Comparison of ENCODE assay signal across 8 cellular contexts in the genomic region with DNA sequence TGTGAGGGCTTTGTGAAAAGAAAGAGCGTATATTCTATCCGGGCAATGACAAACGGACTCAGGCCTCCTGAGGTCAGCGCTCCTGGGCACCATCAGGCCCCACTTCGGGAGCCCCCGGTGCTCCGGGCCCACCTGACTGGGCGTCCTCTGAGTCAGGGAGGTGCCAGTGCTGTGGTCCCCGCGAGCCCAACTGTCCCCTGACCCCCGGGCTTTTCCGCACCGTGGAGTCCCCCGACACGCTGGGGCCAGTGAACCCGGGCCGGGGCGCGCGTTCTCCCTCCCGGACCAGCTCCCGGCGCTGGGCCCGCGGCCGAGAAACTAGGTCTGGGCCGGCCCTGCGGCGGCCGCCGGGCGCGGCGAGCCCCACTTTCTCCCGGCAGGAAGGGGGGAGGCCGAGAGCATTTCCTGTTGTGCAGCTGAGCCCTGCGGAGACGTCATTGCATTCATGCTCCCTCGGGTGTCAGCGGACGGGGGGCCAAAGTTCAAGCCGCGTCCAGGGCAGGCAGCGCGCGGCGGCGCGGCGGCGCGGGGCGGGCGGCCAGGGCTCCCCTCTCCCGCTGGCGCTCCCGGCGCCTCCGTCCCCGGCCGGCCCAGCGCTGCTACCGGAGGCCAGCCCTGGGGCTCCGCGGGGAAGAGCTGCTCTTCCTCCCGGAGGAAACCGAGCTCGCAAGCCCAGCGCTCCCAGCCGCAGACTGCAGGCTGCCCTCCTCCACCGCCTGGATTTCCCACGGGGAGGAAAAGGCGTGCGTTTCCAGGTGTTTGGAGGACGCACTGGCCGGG. TPM values are rescaled to one million over a fixed set of nuclear protein-coding genes. Genes with fewer than 3 reads are reported as not detected.
DNase-seq lines count a peak whose midpoint lies in the region; ATAC-seq, FAIRE-seq and TF ChIP-seq lines count a peak whose summit lies in the region.

No MANE protein-coding gene starts in this region.

- peaks cover 68% of the 10 kb centered on the region for H3K79me2 ChIP-seq in OCI-LY7 (ENCODE audit: insufficient read depth, low read depth, low read length)

- no peaks in the 10 kb centered on the region for H3K27me3 Mint-ChIP-seq in natural killer cell (ENCODE audit: low read depth in 2 of 2)

- H3K27ac Mint-ChIP-seq in natural killer cell, result peak overlapping the region; percentile 94 to 95

- H3K4me1 Mint-ChIP-seq in natural killer cell, result peaks cover 34% of the 10 kb centered on the region in 2 donors

- intact Hi-C loops in OCI-LY7 (cut with micrococcal nuclease; ENCODE audit: unreplicated experiment) (loop anchor here (1.0 to 2.0 kb wide), 2 partner anchors 18 to 70 kb away; no protein-coding TSS in a partner anchor), natural killer cell (cut with micrococcal nuclease) (loop anchor here (1.0 kb wide), 1 partner anchor 11 kb away; no protein-coding TSS in a partner anchor)

- peak overlapping the region; percentile 89 to 99 for H3K27ac ChIP-seq in A549
- peak overlapping the region; percentile 58 for H3K27ac ChIP-seq in OCI-LY7 (ENCODE audit: low read depth, low read length, poor library complexity, severe bottlenecking)
- H3K27ac ChIP-seq in substantia nigra (ENCODE audit: low read depth, low read length, poor library complexity, severe bottlenecking), result peak overlapping the region; percentile 95

- TF ChIP-seq RAD21 in A549 (conservative IDR thresholded peaks at IDR 0.05 in 1 of 2, IDR thresholded peaks at IDR 0.05 in 1 of 2), result no peak

- peak; percentile 19; the same call in 1 of the 2 replicates for TF ChIP-seq POLR2A in A549 (IDR thresholded peaks at IDR 0.05; ENCODE audit: low read length)

- peaks cover 17% of the 10 kb centered on the region; the same call in 1 of the 2 replicates for H3K36me3 ChIP-seq in OCI-LY7 (ENCODE audit: insufficient read depth, low read length)

- DNase-seq in A549 (ENCODE audit: low read depth in 1 of 2, low spot score in 1 of 2), result peak; percentile 58 to 74
- peak; percentile 84 for DNase-seq in OCI-LY7 (ENCODE audit: low spot score)
- peak; percentile 88 for DNase-seq in activated effector memory CD4-positive, alpha-beta T cell treated with anti-CD3 and anti-CD28 coated beads, Interleukin-2, amount 50 U/mL, for 16 hours
- DNase-seq in fibroblast of pulmonary artery (ENCODE audit: low read depth), result peak; percentile 95
- DNase-seq in natural killer cell, result peak; percentile 76
- peak; percentile 22 to 91 (median 77) for DNase-seq in substantia nigra (lab: John Stamatoyannopoulos, UW)

- BruUV-seq in OCI-LY7 (replicated peaks; lab: Mats Ljungman, UMichigan), result no TSS peak

- peak overlapping the region; percentile 95 for H3K4me3 Mint-ChIP-seq in natural killer cell

- CTCF ChIA-PET in A549 (lab: Yijun Ruan, JAX) (interaction anchor here (1.2 to 1.6 kb wide), 3 partner anchors 229 to 452 kb away, joined by 3 to 4 read pairs (median 3); no protein-coding TSS in a partner anchor), OCI-LY7 (lab: Charles Lee; ENCODE audit: unreplicated experiment) (no interaction called here)

- POLR2A ChIA-PET in A549 (lab: Yijun Ruan, JAX) (interaction anchor here (0.9 kb wide), 1 partner anchor 17 kb away, joined by 4 read pairs; no protein-coding TSS in a partner anchor), OCI-LY7 (lab: Charles Lee) (interaction anchor here (0.9 to 2.6 kb wide), 6 partner anchors 8 to 17 kb away, joined by 3 to 15 read pairs (median 4); no protein-coding TSS in a partner anchor)

- no peak for TF ChIP-seq EP300 in A549 (IDR thresholded peaks at IDR 0.05)

- H3K4me2 ChIP-seq in A549 (peak overlapping the region; percentile 87), OCI-LY7 (ENCODE audit: low read length) (peak overlapping the region; percentile 100)

- H3K9me3 ChIP-seq in A549 (no peaks in the 10 kb centered on the region), OCI-LY7 (ENCODE audit: low read length) (no peaks in the 10 kb centered on the region)

- no peaks in the 10 kb centered on the region for H3K9me3 Mint-ChIP-seq in natural killer cell

- no peaks in the 10 kb centered on the region for H3K36me3 Mint-ChIP-seq in natural killer cell

- 15% methylated on average over 10 of the region's 76 CpGs for WGBS in A549 (ENCODE audit: missing lambda C conversion rate)

- H4K20me1 ChIP-seq in OCI-LY7 (ENCODE audit: insufficient read depth, low read length), result peaks cover 26% of the 10 kb centered on the region

- TF ChIP-seq CTCF in A549 (IDR thresholded peaks at IDR 0.05), result no peak
- TF ChIP-seq CTCF in OCI-LY7 (conservative IDR thresholded peaks at IDR 0.05; ENCODE audit: low read length), result no peak
- no peak for TF ChIP-seq CTCF in fibroblast of pulmonary artery (IDR thresholded peaks at IDR 0.05; ENCODE audit: low read length, missing control alignments)
- TF ChIP-seq CTCF in natural killer cell (IDR thresholded peaks at IDR 0.05), result no peak

- no peaks in the 10 kb centered on the region for H3K9me2 ChIP-seq in OCI-LY7 (ENCODE audit: insufficient read depth, low read length)

- ATAC-seq in A549 (peak; percentile 93 to 94), GM18519 (IDR thresholded peaks at IDR 0.05; ENCODE audit: low FRiP score, unreplicated experiment) (peak; percentile 74), HG02973 (IDR thresholded peaks at IDR 0.05; ENCODE audit: unreplicated experiment) (peak; percentile 88), natural killer cell (peak; percentile 83 to 93 (median 89))

- H3K4me1 ChIP-seq in A549 (peaks cover 20% of the 10 kb centered on the region), OCI-LY7 (ENCODE audit: insufficient read depth, low read length, poor library complexity, severe bottlenecking) (peaks cover 53% of the 10 kb centered on the region)

- H2AFZ ChIP-seq in OCI-LY7 (ENCODE audit: low read length), result peak overlapping the region; percentile 70

- no peak for FAIRE-seq in A549 (lab: Jason Lieb, UNC)

- H3K4me3 ChIP-seq in A549 (peak overlapping the region; percentile 68), OCI-LY7 (ENCODE audit: low read depth, low read length, poor library complexity, severe bottlenecking) (peak overlapping the region; percentile 84), fibroblast of pulmonary artery (replicated peaks; ENCODE audit: low read depth, low read length) (peak overlapping the region; percentile 55)

TF ChIP-seq in A549, 52 proteins besides CTCF, POLR2A, EP300 and RAD21:
- TF ChIP-seq PHF8 (IDR thresholded peaks at IDR 0.05; ENCODE audit: borderline replicate concordance, low read depth) (peak; percentile 34; the same call in 1 of the 2 replicates), NPAS2 (CRISPR knock-in tag; IDR thresholded peaks at IDR 0.05; ENCODE audit: borderline replicate concordance) (no peak), RCOR1 (IDR thresholded peaks at IDR 0.05; ENCODE audit: low read depth, low read length) (no peak), EHMT2 (IDR thresholded peaks at IDR 0.05; ENCODE audit: low read depth) (no peak), ZFP36 (IDR thresholded peaks at IDR 0.05; ENCODE audit: borderline replicate concordance, partially characterized antibody) (no peak), JUN (IDR thresholded peaks at IDR 0.05) (peak in 1 of 2 experiments; percentile 68; a peak in 3 of 5 replicates)
- TF ChIP-seq, protein P1, sequence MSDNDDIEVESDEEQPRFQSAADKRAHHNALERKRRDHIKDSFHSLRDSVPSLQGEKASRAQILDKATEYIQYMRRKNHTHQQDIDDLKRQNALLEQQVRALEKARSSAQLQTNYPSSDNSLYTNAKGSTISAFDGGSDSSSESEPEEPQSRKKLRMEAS (IDR thresholded peaks at IDR 0.05), result 0 out of 2 replicates have a peak, but pooled peaks have one; percentile 25
- TF ChIP-seq, protein P2, sequence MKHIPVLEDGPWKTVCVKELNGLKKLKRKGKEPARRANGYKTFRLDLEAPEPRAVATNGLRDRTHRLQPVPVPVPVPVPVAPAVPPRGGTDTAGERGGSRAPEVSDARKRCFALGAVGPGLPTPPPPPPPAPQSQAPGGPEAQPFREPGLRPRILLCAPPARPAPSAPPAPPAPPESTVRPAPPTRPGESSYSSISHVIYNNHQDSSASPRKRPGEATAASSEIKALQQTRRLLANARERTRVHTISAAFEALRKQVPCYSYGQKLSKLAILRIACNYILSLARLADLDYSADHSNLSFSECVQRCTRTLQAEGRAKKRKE (CRISPR knock-in tag; IDR thresholded peaks at IDR 0.05; ENCODE audit: low read depth), result no peak

RNA-seq across cellular contexts. Expression of a gene that starts 18.3 kb away (rescaled TPM):
- polyA plus RNA-seq in A549 (2011; rRNA removed) (2.6 and 5.1 TPM in 2 replicates), A549 (2017; fragmentation: RNase III; extraction: RNeasy Plus Mini Kit Qiagen cat#74134 plus additional on column Dnase treatment) (1.8 to 2.3 TPM (median 2.2 TPM) in 3 replicates)
- polyA plus RNA-seq in A549 (2012; cell fraction: cytosol; rRNA removed), result 0.54 and 0.78 TPM in 2 replicates
- 0.94 and 1.3 TPM in 2 replicates for polyA plus RNA-seq in A549 (2012; cell fraction: nucleus; rRNA removed)
- 7.3 and 7.7 TPM in 2 replicates for polyA minus RNA-seq in A549 (2011; rRNA and poly(A)+ RNA removed)
- total RNA-seq in OCI-LY7 (2014; rRNA removed; shearing (Covaris generic)), result 16.9 and 24.6 TPM in 2 replicates
- total RNA-seq in OCI-LY7 (2022) (18.8 and 21.9 TPM in 2 replicates), natural killer cell (10 to 100 TPM; 14.6 to 21.6 (median 18.7) TPM)

Comparison
In these comparisons a context has a peak if more than half of its experiments do, and no peak if none do; other contexts are left out.
1. Peak in every context shown above with its lines: DNase-seq, ATAC-seq, H3K4me3 ChIP-seq and H3K27ac ChIP-seq.